14 cellular contexts compared by ENCODE assay signal in genomic region chr22:31263896-31264295, GRCh38. TPM values are rescaled to one million over a fixed set of nuclear protein-coding genes. Genes with fewer than 3 reads are reported as not detected.
DNase-seq lines count a peak whose midpoint lies in the region; ATAC-seq and TF ChIP-seq lines count a peak whose summit lies in the region.
"Had no signal": no experiment of that assay in that cellular context is flagged by ENCODE, and none has a peak within 500 bp of the region (broad histone marks: within the 10 kb centered on the region; RNA-seq: fewer than 3 reads in every experiment).

No MANE protein-coding gene starts in this region.

- peaks cover 9% of the 10 kb centered on the region for H3K4me1 Mint-ChIP-seq in Calu3 (ENCODE audit: low read depth, unreplicated experiment)
- H3K4me1 Mint-ChIP-seq in T-helper 17 cell: peaks cover 8% of the 10 kb centered on the region
- no peaks in the 10 kb centered on the region for H3K4me1 Mint-ChIP-seq in mesothelial cell of epicardium
- H3K4me1 Mint-ChIP-seq in stimulated activated effector memory CD8-positive, alpha-beta T cell treated with anti-CD3 and anti-CD28 coated beads, Interleukin-12 subunit alpha, Interleukin-12 subunit beta, amount 100 ng/mL, for 72 hours: no peaks in the 10 kb centered on the region

- TF ChIP-seq POLR2A in upper lobe of left lung (IDR thresholded peaks at IDR 0.05): no peak

- H3K4me1 ChIP-seq in left lung (peaks cover 0 to 5% of the 10 kb centered on the region in 2 donors), upper lobe of left lung (peaks cover 0 to 13% (median 3%) of the 10 kb centered on the region in 4 donors)
- H3K4me1 ChIP-seq: BLaER1 treated with 17β-estradiol and CSF1 and Interleukin-3, amounts not matched to agents 10 nM and 100 nM had no signal

- peaks cover 5 to 100% of the 10 kb centered on the region in 2 donors for H3K36me3 ChIP-seq in left lung
- H3K36me3 ChIP-seq in upper lobe of left lung: peaks cover 22 to 97% (median 89%) of the 10 kb centered on the region in 4 donors

- no peak for DNase-seq in Calu3
- DNase-seq in T-helper 17 cell: no peak
- DNase-seq in mesothelial cell of epicardium (ENCODE audit: low spot score in 2 of 2, unreplicated experiment in 2 of 2): no peak
- DNase-seq in stimulated activated effector memory CD8-positive, alpha-beta T cell treated with anti-CD3 and anti-CD28 coated beads, Interleukin-12 subunit alpha, Interleukin-12 subunit beta, amount 100 ng/mL, for 72 hours (ENCODE audit: low spot score in 2 of 2): no peak
- DNase-seq in left lung: no peak
- no peak for DNase-seq in upper lobe of left lung
- DNase-seq in NCI-H187 treated with DMSO at 0.1 percent for 48 hours (lab: John Stamatoyannopoulos, UW): no peak
- DNase-seq: ACHN; CD4-positive, CD25-positive, alpha-beta regulatory T cell; DMS79; GM23248 had no signal

- no TSS peak for BruUV-seq in Calu3 (replicated peaks; lab: Mats Ljungman, UMichigan)

- H3K9me3 ChIP-seq in T-helper 17 cell (ENCODE audit: control insufficient read depth, low read length, poor library complexity, severe bottlenecking) (no peaks in the 10 kb centered on the region), left lung (no peaks in the 10 kb centered on the region), upper lobe of left lung (no peaks in the 10 kb centered on the region)
- H3K9me3 ChIP-seq: BLaER1 treated with 17β-estradiol and CSF1 and Interleukin-3, amounts not matched to agents 10 nM and 100 nM had no signal

- no peaks in the 10 kb centered on the region for H3K27me3 Mint-ChIP-seq in Calu3 (ENCODE audit: unreplicated experiment)
- no peaks in the 10 kb centered on the region for H3K27me3 Mint-ChIP-seq in T-helper 17 cell
- H3K27me3 Mint-ChIP-seq in mesothelial cell of epicardium (ENCODE audit: low read depth): no peaks in the 10 kb centered on the region
- H3K27me3 Mint-ChIP-seq: CD4-positive, CD25-positive, alpha-beta regulatory T cell had no signal

- ATAC-seq in T-helper 17 cell: no peak
- no peak for ATAC-seq in stimulated activated effector memory CD8-positive, alpha-beta T cell treated with anti-CD3 and anti-CD28 coated beads, Interleukin-12 subunit alpha, Interleukin-12 subunit beta, amount 100 ng/mL, for 72 hours
- no peak for ATAC-seq in left lung
- no peak for ATAC-seq in upper lobe of left lung (ENCODE audit: low FRiP score in 2 of 2)
- no peak for ATAC-seq in HG02852 (IDR thresholded peaks at IDR 0.05; ENCODE audit: unreplicated experiment)
- ATAC-seq: GM12878 had no signal

- TF ChIP-seq CTCF in Calu3 (IDR thresholded peaks at IDR 0.05; ENCODE audit: unreplicated experiment) (no peak), mesothelial cell of epicardium (IDR thresholded peaks at IDR 0.05; ENCODE audit: unreplicated experiment) (no peak), left lung (IDR thresholded peaks at IDR 0.05) (no peak), upper lobe of left lung (IDR thresholded peaks at IDR 0.05) (no peak)

- H3K36me3 Mint-ChIP-seq in Calu3 (ENCODE audit: insufficient read depth, unreplicated experiment): peaks cover 31% of the 10 kb centered on the region
- peaks cover 11% of the 10 kb centered on the region for H3K36me3 Mint-ChIP-seq in T-helper 17 cell (ENCODE audit: low read depth)
- H3K36me3 Mint-ChIP-seq in mesothelial cell of epicardium: peaks cover 65% of the 10 kb centered on the region
- peaks cover 80% of the 10 kb centered on the region for H3K36me3 Mint-ChIP-seq in stimulated activated effector memory CD8-positive, alpha-beta T cell treated with anti-CD3 and anti-CD28 coated beads, Interleukin-12 subunit alpha, Interleukin-12 subunit beta, amount 100 ng/mL, for 72 hours

- H3K27ac Mint-ChIP-seq in Calu3 (ENCODE audit: unreplicated experiment): peak overlapping the region; percentile 48
- H3K27ac Mint-ChIP-seq in T-helper 17 cell: peak overlapping the region; percentile 41
- H3K27ac Mint-ChIP-seq in mesothelial cell of epicardium: peak overlapping the region; percentile 6
- peak overlapping the region; percentile 32 for H3K27ac Mint-ChIP-seq in stimulated activated effector memory CD8-positive, alpha-beta T cell treated with anti-CD3 and anti-CD28 coated beads, Interleukin-12 subunit alpha, Interleukin-12 subunit beta, amount 100 ng/mL, for 72 hours

- H3K27ac ChIP-seq in left lung: no peak overlapping the region
- H3K27ac ChIP-seq in upper lobe of left lung: no peak overlapping the region
- H3K27ac ChIP-seq: BLaER1 treated with 17β-estradiol and CSF1 and Interleukin-3, amounts not matched to agents 10 nM and 100 nM; GM23248 had no signal

- CTCF ChIA-PET in Calu3 (lab: Charles Lee): no interaction called here

- intact Hi-C loops in Calu3 (cut with micrococcal nuclease; ENCODE audit: unreplicated experiment): no loop called here
- intact Hi-C loops in left lung (cut with DNase I): no loop called here

- H3K4me3 ChIP-seq in left lung: no peak overlapping the region
- no peak overlapping the region for H3K4me3 ChIP-seq in upper lobe of left lung
- H3K4me3 ChIP-seq: BLaER1 treated with 17β-estradiol and CSF1 and Interleukin-3, amounts not matched to agents 10 nM and 100 nM; GM12878; GM23248 had no signal

- no peak for TF ChIP-seq EP300 in upper lobe of left lung (IDR thresholded peaks at IDR 0.05)

- H3K9me3 Mint-ChIP-seq in Calu3 (ENCODE audit: low read depth, unreplicated experiment) (no peaks in the 10 kb centered on the region), mesothelial cell of epicardium (no peaks in the 10 kb centered on the region)
- H3K9me3 Mint-ChIP-seq in stimulated activated effector memory CD8-positive, alpha-beta T cell treated with anti-CD3 and anti-CD28 coated beads, Interleukin-12 subunit alpha, Interleukin-12 subunit beta, amount 100 ng/mL, for 72 hours: no peaks in the 10 kb centered on the region

- H3K27me3 ChIP-seq in left lung (no peaks in the 10 kb centered on the region), upper lobe of left lung (no peaks in the 10 kb centered on the region)
- H3K27me3 ChIP-seq: BLaER1 treated with 17β-estradiol and CSF1 and Interleukin-3, amounts not matched to agents 10 nM and 100 nM had no signal

- H3K4me3 Mint-ChIP-seq in Calu3 (ENCODE audit: low read depth, unreplicated experiment) (no peak overlapping the region), T-helper 17 cell (no peak overlapping the region), mesothelial cell of epicardium (no peak overlapping the region)
- H3K4me3 Mint-ChIP-seq in stimulated activated effector memory CD8-positive, alpha-beta T cell treated with anti-CD3 and anti-CD28 coated beads, Interleukin-12 subunit alpha, Interleukin-12 subunit beta, amount 100 ng/mL, for 72 hours: no peak overlapping the region
- H3K4me3 Mint-ChIP-seq: CD4-positive, CD25-positive, alpha-beta regulatory T cell had no signal

RNA-seq across cellular contexts. Expression of gene PIK3IP1, which starts 28.4 kb away (rescaled TPM):
- total RNA-seq in Calu3 (2022) (6.2 and 7.5 TPM in 2 replicates), T-helper 17 cell (100 to 1,000 TPM; 388 to 426 TPM), mesothelial cell of epicardium (16.9 to 19.1 TPM (median 17.4 TPM) in 3 replicates), left lung (10 to 100 TPM; 12.8 to 41.5 TPM), upper lobe of left lung (10 to 100 TPM; 38.9 to 97.1 (median 65.8) TPM)

RNA-seq across cellular contexts. Expression of gene LIMK2, which starts 51.8 kb away (rescaled TPM):
- total RNA-seq in Calu3 (2022) (59.9 and 60.7 TPM in 2 replicates), T-helper 17 cell (10 to 100 TPM; 20.7 to 25.3 TPM), mesothelial cell of epicardium (109 to 121 TPM (median 117 TPM) in 3 replicates), left lung (10 to 100 TPM; 68.7 to 87.6 TPM), upper lobe of left lung (100 to 1,000 TPM in 2 of 6 donors, 10 to 100 TPM in 4; 44.5 to 141 (median 75.8) TPM)
